ENCODE assay signal across 8 cellular contexts in the genomic region with DNA sequence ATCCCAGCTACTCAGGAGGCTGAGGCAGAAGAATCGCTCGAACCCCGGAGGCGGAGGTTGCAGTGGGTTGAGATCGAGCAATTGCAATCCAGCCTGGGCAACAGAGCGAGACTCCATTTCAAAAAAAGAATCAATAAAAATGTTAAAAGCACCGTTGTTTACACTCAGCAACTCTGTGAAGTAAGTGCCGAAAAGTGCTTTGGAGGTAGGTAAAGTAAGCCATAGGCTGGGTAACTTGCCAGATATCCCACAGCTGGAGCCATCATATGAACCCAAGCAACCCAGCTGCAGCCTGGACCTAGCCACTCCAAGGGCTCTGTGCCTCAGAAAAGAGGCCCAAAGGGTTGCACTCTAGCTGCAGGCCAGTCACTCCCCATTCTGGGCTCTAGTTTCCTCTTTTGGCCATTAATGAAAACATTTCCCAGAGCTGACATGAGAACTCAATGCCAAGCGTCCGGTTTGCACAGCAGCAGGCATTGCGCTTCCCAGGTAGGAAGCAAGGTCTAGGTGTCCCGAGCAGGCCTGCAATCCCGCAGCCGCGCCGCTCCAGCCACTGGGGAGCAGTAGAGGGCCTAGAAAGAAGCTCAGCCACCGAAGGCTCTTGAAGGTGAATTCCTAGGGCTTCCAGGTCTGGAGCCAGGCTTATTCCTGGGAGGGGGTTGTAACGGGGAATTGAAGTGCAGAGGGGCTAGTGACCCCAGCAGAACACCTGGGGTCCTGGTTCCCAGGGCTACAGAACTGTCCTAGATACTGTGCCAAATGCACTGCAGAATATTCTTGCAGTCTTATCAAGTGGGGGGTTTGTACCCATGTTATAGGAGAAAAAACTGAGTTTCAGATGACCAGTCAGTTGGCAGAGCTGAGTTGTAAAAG. TPM values are rescaled to one million over a fixed set of nuclear protein-coding genes. Genes with fewer than 3 reads are reported as not detected.
DNase-seq lines count a peak whose midpoint lies in the region; ATAC-seq and TF ChIP-seq lines count a peak whose summit lies in the region.

No MANE protein-coding gene starts in this region.

- DNase-seq in CD14-positive monocyte (ENCODE audit: low spot score) (no peak), HFF-Myc (ENCODE audit: extremely low read depth, low read depth) (no peak), NOMO-1 (lab: John Stamatoyannopoulos, UW; ENCODE audit: unreplicated experiment in 2 of 2) (peak; percentile 25 to 57), activated T-cell treated with anti-CD3 and anti-CD28 coated beads for 48 hours (ENCODE audit: low read depth) (peak; percentile 61), esophagus muscularis mucosa (ENCODE audit: extremely low spot score) (no peak)

- H3K79me2 ChIP-seq in neural cell (replicated peaks; ENCODE audit: insufficient read depth, low read length), result no peaks in the 10 kb centered on the region

- H3K9me3 Mint-ChIP-seq in CD14-positive monocyte, result peaks cover 0 to 4% (median 0%) of the 10 kb centered on the region in 7 donors

- H3F3A ChIP-seq in neural cell (ENCODE audit: insufficient read depth, low read length, poor library complexity, severe bottlenecking), result no peaks in the 10 kb centered on the region

- TF ChIP-seq CTCF in CD14-positive monocyte (IDR thresholded peaks at IDR 0.05) (peak; percentile 77), HFF-Myc (IDR thresholded peaks at IDR 0.05; ENCODE audit: low read depth, low read length, missing control alignments) (peak; percentile 73), esophagus muscularis mucosa (IDR thresholded peaks at IDR 0.05) (peak; percentile 34 to 61 (median 44)), neural cell (IDR thresholded peaks at IDR 0.05; ENCODE audit: poor library complexity, severe bottlenecking) (peak; percentile 74)

- H3K36me3 ChIP-seq in esophagus muscularis mucosa, result peaks cover 10 to 50% (median 47%) of the 10 kb centered on the region in 4 donors
- no peaks in the 10 kb centered on the region for H3K36me3 ChIP-seq in neural cell (ENCODE audit: insufficient read depth, low read length)

- peaks cover 81% of the 10 kb centered on the region for H3K4me1 Mint-ChIP-seq in CD14-positive monocyte

- peaks cover 0 to 4% (median 0%) of the 10 kb centered on the region in 3 donors for H3K27me3 Mint-ChIP-seq in CD14-positive monocyte (ENCODE audit: low read depth in 3 of 3)

- no peak for TF ChIP-seq EP300 in esophagus muscularis mucosa (IDR thresholded peaks at IDR 0.05)
- TF ChIP-seq EP300 in neural cell (conservative IDR thresholded peaks at IDR 0.05; ENCODE audit: poor library complexity, severe bottlenecking), result no peak

- ATAC-seq in HG02840 (IDR thresholded peaks at IDR 0.05; ENCODE audit: low FRiP score, unreplicated experiment), result no peak
- ATAC-seq in HG03342 (IDR thresholded peaks at IDR 0.05; ENCODE audit: unreplicated experiment), result no peak

- 51% methylated on average over 18 of the region's 18 CpGs for WGBS in esophagus muscularis mucosa

- intact Hi-C loops in CD14-positive monocyte (cut with micrococcal nuclease), result loop anchor here in 1 of 2 donors (5.0 kb wide), 1 partner anchor 79 kb away; no protein-coding TSS in a partner anchor
- intact Hi-C loops in esophagus muscularis mucosa (cut with DNase I), result loop anchor here (5.0 kb wide), 2 partner anchors 64 to 84 kb away; a partner anchor contains a TSS

- no peak overlapping the region for H2AFZ ChIP-seq in neural cell (ENCODE audit: low read depth, low read length)

- H3K27ac Mint-ChIP-seq in CD14-positive monocyte, result peak overlapping the region in 4 of 7 donors; percentile 25 to 50 (median 49)

- peaks cover 0 to 17% (median 10%) of the 10 kb centered on the region in 4 donors for H3K4me1 ChIP-seq in esophagus muscularis mucosa

- H4K20me1 ChIP-seq in neural cell (ENCODE audit: insufficient read depth), result no peaks in the 10 kb centered on the region

- H3K9me3 ChIP-seq in esophagus muscularis mucosa, result no peaks in the 10 kb centered on the region
- H3K9me3 ChIP-seq in neural cell (ENCODE audit: low read length), result no peaks in the 10 kb centered on the region

- H3K4me3 ChIP-seq in HFF-Myc (replicated peaks; ENCODE audit: low read depth, low read length), result no peak overlapping the region
- no peak overlapping the region for H3K4me3 ChIP-seq in esophagus muscularis mucosa
- no peak overlapping the region for H3K4me3 ChIP-seq in neural cell (ENCODE audit: low read length)

- no peaks in the 10 kb centered on the region for H3K9me2 ChIP-seq in neural cell (ENCODE audit: insufficient read depth, low read length)

- H3K4me3 Mint-ChIP-seq in CD14-positive monocyte, result peak overlapping the region in 1 of 2 donors; percentile 53

- no peaks in the 10 kb centered on the region for H3K27me3 ChIP-seq in esophagus muscularis mucosa
- H3K27me3 ChIP-seq in neural cell (ENCODE audit: insufficient read depth, low read depth, low read length), result no peaks in the 10 kb centered on the region

- peak; percentile 72 for TF ChIP-seq RAD21 in neural cell (conservative IDR thresholded peaks at IDR 0.05)

- H3K36me3 Mint-ChIP-seq in CD14-positive monocyte, result peaks cover 26 to 40% of the 10 kb centered on the region in 2 donors

- H3K9ac ChIP-seq in neural cell (ENCODE audit: low read length), result no peak overlapping the region

- TF ChIP-seq POLR2A in esophagus muscularis mucosa (IDR thresholded peaks at IDR 0.05; ENCODE audit: low read depth), result no peak

- no peak overlapping the region for H3K27ac ChIP-seq in esophagus muscularis mucosa (replicated peaks in 1 of 4)
- H3K27ac ChIP-seq in neural cell (ENCODE audit: low read length), result no peak overlapping the region

- H3K4me2 ChIP-seq in neural cell (ENCODE audit: low read length), result no peak overlapping the region

TF ChIP-seq in neural cell, 6 proteins besides CTCF, POLR2A, EP300 and RAD21:
- no peak for TF ChIP-seq TAF1 (IDR thresholded peaks at IDR 0.05; ENCODE audit: low read depth)
- peak; percentile 75 for TF ChIP-seq SMC3 (conservative IDR thresholded peaks at IDR 0.05; ENCODE audit: poor library complexity)
- no peak for TF ChIP-seq EZH2 (IDR thresholded peaks at IDR 0.05; ENCODE audit: borderline replicate concordance, insufficient read depth, low read length, poor library complexity, severe bottlenecking)
- no peak for TF ChIP-seq MXI1 (conservative IDR thresholded peaks at IDR 0.05; ENCODE audit: poor library complexity, severe bottlenecking)
- TF ChIP-seq, protein P1, sequence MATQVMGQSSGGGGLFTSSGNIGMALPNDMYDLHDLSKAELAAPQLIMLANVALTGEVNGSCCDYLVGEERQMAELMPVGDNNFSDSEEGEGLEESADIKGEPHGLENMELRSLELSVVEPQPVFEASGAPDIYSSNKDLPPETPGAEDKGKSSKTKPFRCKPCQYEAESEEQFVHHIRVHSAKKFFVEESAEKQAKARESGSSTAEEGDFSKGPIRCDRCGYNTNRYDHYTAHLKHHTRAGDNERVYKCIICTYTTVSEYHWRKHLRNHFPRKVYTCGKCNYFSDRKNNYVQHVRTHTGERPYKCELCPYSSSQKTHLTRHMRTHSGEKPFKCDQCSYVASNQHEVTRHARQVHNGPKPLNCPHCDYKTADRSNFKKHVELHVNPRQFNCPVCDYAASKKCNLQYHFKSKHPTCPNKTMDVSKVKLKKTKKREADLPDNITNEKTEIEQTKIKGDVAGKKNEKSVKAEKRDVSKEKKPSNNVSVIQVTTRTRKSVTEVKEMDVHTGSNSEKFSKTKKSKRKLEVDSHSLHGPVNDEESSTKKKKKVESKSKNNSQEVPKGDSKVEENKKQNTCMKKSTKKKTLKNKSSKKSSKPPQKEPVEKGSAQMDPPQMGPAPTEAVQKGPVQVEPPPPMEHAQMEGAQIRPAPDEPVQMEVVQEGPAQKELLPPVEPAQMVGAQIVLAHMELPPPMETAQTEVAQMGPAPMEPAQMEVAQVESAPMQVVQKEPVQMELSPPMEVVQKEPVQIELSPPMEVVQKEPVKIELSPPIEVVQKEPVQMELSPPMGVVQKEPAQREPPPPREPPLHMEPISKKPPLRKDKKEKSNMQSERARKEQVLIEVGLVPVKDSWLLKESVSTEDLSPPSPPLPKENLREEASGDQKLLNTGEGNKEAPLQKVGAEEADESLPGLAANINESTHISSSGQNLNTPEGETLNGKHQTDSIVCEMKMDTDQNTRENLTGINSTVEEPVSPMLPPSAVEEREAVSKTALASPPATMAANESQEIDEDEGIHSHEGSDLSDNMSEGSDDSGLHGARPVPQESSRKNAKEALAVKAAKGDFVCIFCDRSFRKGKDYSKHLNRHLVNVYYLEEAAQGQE (IDR thresholded peaks at IDR 0.05; ENCODE audit: borderline replicate concordance), result no peak
- no peak for TF ChIP-seq POLR2AphosphoS5 (IDR thresholded peaks at IDR 0.05)

RNA-seq across cellular contexts. Expression of a gene that starts 4.1 kb away (rescaled TPM):
- polyA plus RNA-seq in CD14-positive monocyte, result 1 to 10 TPM; 2.1 to 2.7 TPM
- total RNA-seq in esophagus muscularis mucosa, result 1 to 10 TPM in 1 of 4 donors, under 1 TPM in 1, not detected in 2; 0.71 to 2.2 TPM
- polyA plus RNA-seq in neural cell, result 0.40 TPM in 1 of 2 replicates, not detected in the other
- not detected in 2 replicates for polyA minus RNA-seq in neural cell

RNA-seq across cellular contexts. Expression of a gene that starts 10.0 kb away (rescaled TPM):
- polyA plus RNA-seq in CD14-positive monocyte (10 to 100 TPM; 82.8 to 95.5 TPM), neural cell (12.0 and 13.6 TPM in 2 replicates)
- 10 to 100 TPM; 54.5 to 71.8 (median 59.7) TPM for total RNA-seq in esophagus muscularis mucosa
- polyA minus RNA-seq in neural cell, result 10.5 and 13.1 TPM in 2 replicates

RNA-seq across cellular contexts. Expression of a gene that starts 13.0 kb away (rescaled TPM):
- 1,000 to 10,000 TPM; 1,234 to 1,424 TPM for polyA plus RNA-seq in CD14-positive monocyte
- 1,000 to 10,000 TPM in 3 of 4 donors, 100 to 1,000 TPM in 1; 893 to 1,378 (median 1,179) TPM for total RNA-seq in esophagus muscularis mucosa
- 783 and 1,001 TPM in 2 replicates for polyA plus RNA-seq in neural cell
- 430 and 458 TPM in 2 replicates for polyA minus RNA-seq in neural cell

RNA-seq across cellular contexts. Expression of a gene that starts 28.2 kb away (rescaled TPM):
- polyA plus RNA-seq in CD14-positive monocyte (not detected), neural cell (not detected in 2 replicates)
- total RNA-seq in esophagus muscularis mucosa, result not detected
- not detected in 2 replicates for polyA minus RNA-seq in neural cell

RNA-seq across cellular contexts. Expression of a gene that starts 28.5 kb away (rescaled TPM):
- polyA plus RNA-seq in CD14-positive monocyte (not detected), neural cell (not detected in 2 replicates)
- not detected for total RNA-seq in esophagus muscularis mucosa
- polyA minus RNA-seq in neural cell, result not detected in 2 replicates

Comparison
In these comparisons a context has a peak if more than half of its experiments do, and no peak if none do; other contexts are left out.
1. DNase-seq: peak in NOMO-1 (2 of 2) and activated T-cell treated with anti-CD3 and anti-CD28 coated beads for 48 hours (single experiment); none in CD14-positive monocyte (single experiment), HFF-Myc (single experiment) and esophagus muscularis mucosa (single experiment).
2. Peak in every context shown above with its lines, with median percentiles within 50 percentile points of each other: CTCF ChIP-seq.